Comparison of ENCODE assay signal across 1 cellular context in the genomic region with DNA sequence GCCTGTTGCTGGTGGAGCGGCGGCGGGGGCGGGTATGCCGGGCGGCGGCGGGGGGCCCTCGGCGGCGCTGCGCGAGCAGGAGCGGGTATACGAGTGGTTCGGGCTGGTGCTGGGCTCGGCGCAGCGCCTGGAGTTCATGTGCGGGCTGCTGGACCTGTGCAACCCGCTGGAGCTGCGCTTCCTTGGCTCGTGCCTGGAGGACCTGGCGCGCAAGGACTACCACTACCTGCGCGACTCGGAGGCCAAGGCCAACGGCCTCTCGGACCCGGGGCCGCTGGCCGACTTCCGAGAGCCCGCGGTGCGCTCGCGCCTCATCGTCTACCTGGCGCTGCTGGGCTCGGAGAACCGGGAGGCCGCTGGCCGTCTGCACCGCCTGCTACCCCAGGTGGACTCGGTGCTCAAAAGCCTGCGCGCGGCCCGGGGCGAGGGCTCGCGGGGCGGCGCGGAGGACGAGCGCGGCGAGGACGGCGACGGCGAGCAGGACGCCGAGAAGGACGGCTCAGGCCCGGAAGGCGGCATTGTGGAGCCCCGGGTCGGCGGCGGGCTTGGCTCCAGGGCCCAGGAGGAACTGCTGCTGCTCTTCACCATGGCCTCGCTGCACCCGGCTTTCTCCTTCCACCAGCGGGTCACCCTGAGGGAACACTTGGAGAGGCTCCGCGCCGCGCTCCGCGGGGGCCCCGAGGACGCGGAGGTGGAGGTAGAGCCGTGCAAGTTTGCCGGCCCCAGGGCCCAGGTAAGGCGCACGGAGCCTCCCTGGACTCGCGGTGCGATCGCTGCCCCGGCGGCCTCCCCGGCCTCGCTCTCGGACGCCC.
TF ChIP-seq lines count a peak whose summit lies in the region.

No MANE protein-coding gene starts in this region.

TF ChIP-seq in HepG2, 621 proteins besides CTCF, POLR2A, EP300 and RAD21 (continued from another document):
- TF ChIP-seq, protein P1, sequence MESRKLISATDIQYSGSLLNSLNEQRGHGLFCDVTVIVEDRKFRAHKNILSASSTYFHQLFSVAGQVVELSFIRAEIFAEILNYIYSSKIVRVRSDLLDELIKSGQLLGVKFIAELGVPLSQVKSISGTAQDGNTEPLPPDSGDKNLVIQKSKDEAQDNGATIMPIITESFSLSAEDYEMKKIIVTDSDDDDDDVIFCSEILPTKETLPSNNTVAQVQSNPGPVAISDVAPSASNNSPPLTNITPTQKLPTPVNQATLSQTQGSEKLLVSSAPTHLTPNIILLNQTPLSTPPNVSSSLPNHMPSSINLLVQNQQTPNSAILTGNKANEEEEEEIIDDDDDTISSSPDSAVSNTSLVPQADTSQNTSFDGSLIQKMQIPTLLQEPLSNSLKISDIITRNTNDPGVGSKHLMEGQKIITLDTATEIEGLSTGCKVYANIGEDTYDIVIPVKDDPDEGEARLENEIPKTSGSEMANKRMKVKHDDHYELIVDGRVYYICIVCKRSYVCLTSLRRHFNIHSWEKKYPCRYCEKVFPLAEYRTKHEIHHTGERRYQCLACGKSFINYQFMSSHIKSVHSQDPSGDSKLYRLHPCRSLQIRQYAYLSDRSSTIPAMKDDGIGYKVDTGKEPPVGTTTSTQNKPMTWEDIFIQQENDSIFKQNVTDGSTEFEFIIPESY (CRISPR knock-in tag; IDR thresholded peaks at IDR 0.05), result no peak
- no peak for TF ChIP-seq ZMYM3 (CRISPR knock-in tag; IDR thresholded peaks at IDR 0.05)
- no peak for TF ChIP-seq ZNF235 (CRISPR knock-in tag; IDR thresholded peaks at IDR 0.05; ENCODE audit: borderline replicate concordance)
- TF ChIP-seq GATAD1 (CRISPR knock-in tag; IDR thresholded peaks at IDR 0.05), result no peak
- TF ChIP-seq ZMYM2 (CRISPR knock-in tag; IDR thresholded peaks at IDR 0.05), result no peak
- TF ChIP-seq FOXK2 (IDR thresholded peaks at IDR 0.05), result no peak
- 0 out of 2 replicates have a peak, but pooled peaks have one; percentile 34 for TF ChIP-seq ZNF761 (CRISPR knock-in tag; conservative IDR thresholded peaks at IDR 0.05)
- TF ChIP-seq, protein P2, sequence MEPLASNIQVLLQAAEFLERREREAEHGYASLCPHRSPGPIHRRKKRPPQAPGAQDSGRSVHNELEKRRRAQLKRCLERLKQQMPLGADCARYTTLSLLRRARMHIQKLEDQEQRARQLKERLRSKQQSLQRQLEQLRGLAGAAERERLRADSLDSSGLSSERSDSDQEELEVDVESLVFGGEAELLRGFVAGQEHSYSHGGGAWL (CRISPR knock-in tag; IDR thresholded peaks at IDR 0.05), result peak; percentile 35; the same call in 1 of the 2 replicates
- TF ChIP-seq ARHGAP35 (CRISPR knock-in tag; IDR thresholded peaks at IDR 0.05; ENCODE audit: borderline replicate concordance), result no peak
- TF ChIP-seq SOX5 (CRISPR knock-in tag; IDR thresholded peaks at IDR 0.05; ENCODE audit: borderline replicate concordance), result no peak
- TF ChIP-seq, protein P3, sequence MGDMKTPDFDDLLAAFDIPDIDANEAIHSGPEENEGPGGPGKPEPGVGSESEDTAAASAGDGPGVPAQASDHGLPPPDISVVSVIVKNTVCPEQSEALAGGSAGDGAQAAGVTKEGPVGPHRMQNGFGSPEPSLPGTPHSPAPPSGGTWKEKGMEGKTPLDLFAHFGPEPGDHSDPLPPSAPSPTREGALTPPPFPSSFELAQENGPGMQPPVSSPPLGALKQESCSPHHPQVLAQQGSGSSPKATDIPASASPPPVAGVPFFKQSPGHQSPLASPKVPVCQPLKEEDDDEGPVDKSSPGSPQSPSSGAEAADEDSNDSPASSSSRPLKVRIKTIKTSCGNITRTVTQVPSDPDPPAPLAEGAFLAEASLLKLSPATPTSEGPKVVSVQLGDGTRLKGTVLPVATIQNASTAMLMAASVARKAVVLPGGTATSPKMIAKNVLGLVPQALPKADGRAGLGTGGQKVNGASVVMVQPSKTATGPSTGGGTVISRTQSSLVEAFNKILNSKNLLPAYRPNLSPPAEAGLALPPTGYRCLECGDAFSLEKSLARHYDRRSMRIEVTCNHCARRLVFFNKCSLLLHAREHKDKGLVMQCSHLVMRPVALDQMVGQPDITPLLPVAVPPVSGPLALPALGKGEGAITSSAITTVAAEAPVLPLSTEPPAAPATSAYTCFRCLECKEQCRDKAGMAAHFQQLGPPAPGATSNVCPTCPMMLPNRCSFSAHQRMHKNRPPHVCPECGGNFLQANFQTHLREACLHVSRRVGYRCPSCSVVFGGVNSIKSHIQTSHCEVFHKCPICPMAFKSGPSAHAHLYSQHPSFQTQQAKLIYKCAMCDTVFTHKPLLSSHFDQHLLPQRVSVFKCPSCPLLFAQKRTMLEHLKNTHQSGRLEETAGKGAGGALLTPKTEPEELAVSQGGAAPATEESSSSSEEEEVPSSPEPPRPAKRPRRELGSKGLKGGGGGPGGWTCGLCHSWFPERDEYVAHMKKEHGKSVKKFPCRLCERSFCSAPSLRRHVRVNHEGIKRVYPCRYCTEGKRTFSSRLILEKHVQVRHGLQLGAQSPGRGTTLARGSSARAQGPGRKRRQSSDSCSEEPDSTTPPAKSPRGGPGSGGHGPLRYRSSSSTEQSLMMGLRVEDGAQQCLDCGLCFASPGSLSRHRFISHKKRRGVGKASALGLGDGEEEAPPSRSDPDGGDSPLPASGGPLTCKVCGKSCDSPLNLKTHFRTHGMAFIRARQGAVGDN (CRISPR knock-in tag; IDR thresholded peaks at IDR 0.05), result peak; percentile 64
- no peak for TF ChIP-seq NFE2L1 (CRISPR knock-in tag; IDR thresholded peaks at IDR 0.05; ENCODE audit: borderline replicate concordance)
- TF ChIP-seq CENPT (CRISPR knock-in tag; IDR thresholded peaks at IDR 0.05; ENCODE audit: low read depth), result no peak
- TF ChIP-seq U2AF1 (optimal IDR thresholded peaks at IDR 0.05; ENCODE audit: low read depth, low read length), result no peak
- TF ChIP-seq CAMTA2 (CRISPR knock-in tag; IDR thresholded peaks at IDR 0.05; ENCODE audit: borderline replicate concordance), result no peak
- TF ChIP-seq, protein P4, sequence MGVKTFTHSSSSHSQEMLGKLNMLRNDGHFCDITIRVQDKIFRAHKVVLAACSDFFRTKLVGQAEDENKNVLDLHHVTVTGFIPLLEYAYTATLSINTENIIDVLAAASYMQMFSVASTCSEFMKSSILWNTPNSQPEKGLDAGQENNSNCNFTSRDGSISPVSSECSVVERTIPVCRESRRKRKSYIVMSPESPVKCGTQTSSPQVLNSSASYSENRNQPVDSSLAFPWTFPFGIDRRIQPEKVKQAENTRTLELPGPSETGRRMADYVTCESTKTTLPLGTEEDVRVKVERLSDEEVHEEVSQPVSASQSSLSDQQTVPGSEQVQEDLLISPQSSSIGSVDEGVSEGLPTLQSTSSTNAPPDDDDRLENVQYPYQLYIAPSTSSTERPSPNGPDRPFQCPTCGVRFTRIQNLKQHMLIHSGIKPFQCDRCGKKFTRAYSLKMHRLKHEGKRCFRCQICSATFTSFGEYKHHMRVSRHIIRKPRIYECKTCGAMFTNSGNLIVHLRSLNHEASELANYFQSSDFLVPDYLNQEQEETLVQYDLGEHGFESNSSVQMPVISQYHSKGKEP (CRISPR knock-in tag; IDR thresholded peaks at IDR 0.05), result no peak
- no peak for TF ChIP-seq ZNF7 (CRISPR knock-in tag; IDR thresholded peaks at IDR 0.05)
- TF ChIP-seq, protein P5, sequence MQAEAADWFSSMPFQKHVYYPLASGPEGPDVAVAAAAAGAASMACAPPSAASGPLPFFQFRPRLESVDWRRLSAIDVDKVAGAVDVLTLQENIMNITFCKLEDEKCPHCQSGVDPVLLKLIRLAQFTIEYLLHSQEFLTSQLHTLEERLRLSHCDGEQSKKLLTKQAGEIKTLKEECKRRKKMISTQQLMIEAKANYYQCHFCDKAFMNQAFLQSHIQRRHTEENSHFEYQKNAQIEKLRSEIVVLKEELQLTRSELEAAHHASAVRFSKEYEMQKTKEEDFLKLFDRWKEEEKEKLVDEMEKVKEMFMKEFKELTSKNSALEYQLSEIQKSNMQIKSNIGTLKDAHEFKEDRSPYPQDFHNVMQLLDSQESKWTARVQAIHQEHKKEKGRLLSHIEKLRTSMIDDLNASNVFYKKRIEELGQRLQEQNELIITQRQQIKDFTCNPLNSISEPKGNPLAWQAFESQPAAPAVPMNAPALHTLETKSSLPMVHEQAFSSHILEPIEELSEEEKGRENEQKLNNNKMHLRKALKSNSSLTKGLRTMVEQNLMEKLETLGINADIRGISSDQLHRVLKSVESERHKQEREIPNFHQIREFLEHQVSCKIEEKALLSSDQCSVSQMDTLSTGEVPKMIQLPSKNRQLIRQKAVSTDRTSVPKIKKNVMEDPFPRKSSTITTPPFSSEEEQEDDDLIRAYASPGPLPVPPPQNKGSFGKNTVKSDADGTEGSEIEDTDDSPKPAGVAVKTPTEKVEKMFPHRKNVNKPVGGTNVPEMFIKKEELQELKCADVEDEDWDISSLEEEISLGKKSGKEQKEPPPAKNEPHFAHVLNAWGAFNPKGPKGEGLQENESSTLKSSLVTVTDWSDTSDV (CRISPR knock-in tag; IDR thresholded peaks at IDR 0.05), result no peak
- TF ChIP-seq PPARG (CRISPR knock-in tag; conservative IDR thresholded peaks at IDR 0.05), result no peak
- TF ChIP-seq, protein P6, sequence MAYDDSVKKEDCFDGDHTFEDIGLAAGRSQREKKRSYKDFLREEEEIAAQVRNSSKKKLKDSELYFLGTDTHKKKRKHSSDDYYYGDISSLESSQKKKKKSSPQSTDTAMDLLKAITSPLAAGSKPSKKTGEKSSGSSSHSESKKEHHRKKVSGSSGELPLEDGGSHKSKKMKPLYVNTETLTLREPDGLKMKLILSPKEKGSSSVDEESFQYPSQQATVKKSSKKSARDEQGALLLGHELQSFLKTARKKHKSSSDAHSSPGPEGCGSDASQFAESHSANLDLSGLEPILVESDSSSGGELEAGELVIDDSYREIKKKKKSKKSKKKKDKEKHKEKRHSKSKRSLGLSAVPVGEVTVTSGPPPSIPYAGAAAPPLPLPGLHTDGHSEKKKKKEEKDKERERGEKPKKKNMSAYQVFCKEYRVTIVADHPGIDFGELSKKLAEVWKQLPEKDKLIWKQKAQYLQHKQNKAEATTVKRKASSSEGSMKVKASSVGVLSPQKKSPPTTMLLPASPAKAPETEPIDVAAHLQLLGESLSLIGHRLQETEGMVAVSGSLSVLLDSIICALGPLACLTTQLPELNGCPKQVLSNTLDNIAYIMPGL (CRISPR knock-in tag; IDR thresholded peaks at IDR 0.05; ENCODE audit: borderline replicate concordance in 1 of 2, low read depth in 1 of 2), result peak in 1 of 2 experiments; percentile 28; a peak in 1 of 4 replicates
- TF ChIP-seq ZNF160 (CRISPR knock-in tag; IDR thresholded peaks at IDR 0.05), result peak; percentile 23; the same call in 1 of the 2 replicates
- TF ChIP-seq, protein P7, sequence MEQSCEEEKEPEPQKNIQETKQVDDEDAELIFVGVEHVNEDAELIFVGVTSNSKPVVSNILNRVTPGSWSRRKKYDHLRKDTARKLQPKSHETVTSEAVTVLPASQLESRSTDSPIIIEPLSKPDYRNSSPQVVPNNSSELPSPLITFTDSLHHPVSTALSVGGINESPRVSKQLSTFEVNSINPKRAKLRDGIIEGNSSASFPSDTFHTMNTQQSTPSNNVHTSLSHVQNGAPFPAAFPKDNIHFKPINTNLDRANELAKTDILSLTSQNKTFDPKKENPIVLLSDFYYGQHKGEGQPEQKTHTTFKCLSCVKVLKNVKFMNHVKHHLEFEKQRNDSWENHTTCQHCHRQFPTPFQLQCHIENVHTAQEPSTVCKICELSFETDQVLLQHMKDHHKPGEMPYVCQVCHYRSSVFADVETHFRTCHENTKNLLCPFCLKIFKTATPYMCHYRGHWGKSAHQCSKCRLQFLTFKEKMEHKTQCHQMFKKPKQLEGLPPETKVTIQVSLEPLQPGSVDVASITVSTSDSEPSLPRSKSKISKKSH (CRISPR knock-in tag; IDR thresholded peaks at IDR 0.05; ENCODE audit: borderline replicate concordance), result no peak
- TF ChIP-seq ZC3H4 (CRISPR knock-in tag; IDR thresholded peaks at IDR 0.05; ENCODE audit: borderline replicate concordance), result no peak
- TF ChIP-seq, protein P8, sequence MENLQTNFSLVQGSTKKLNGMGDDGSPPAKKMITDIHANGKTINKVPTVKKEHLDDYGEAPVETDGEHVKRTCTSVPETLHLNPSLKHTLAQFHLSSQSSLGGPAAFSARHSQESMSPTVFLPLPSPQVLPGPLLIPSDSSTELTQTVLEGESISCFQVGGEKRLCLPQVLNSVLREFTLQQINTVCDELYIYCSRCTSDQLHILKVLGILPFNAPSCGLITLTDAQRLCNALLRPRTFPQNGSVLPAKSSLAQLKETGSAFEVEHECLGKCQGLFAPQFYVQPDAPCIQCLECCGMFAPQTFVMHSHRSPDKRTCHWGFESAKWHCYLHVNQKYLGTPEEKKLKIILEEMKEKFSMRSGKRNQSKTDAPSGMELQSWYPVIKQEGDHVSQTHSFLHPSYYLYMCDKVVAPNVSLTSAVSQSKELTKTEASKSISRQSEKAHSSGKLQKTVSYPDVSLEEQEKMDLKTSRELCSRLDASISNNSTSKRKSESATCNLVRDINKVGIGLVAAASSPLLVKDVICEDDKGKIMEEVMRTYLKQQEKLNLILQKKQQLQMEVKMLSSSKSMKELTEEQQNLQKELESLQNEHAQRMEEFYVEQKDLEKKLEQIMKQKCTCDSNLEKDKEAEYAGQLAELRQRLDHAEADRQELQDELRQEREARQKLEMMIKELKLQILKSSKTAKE (CRISPR knock-in tag; IDR thresholded peaks at IDR 0.05; ENCODE audit: borderline replicate concordance), result no peak
- TF ChIP-seq MAFF (IDR thresholded peaks at IDR 0.05; ENCODE audit: low read depth, low read length), result no peak
- TF ChIP-seq THYN1 (CRISPR knock-in tag; IDR thresholded peaks at IDR 0.05; ENCODE audit: borderline replicate concordance, low read depth), result no peak
- TF ChIP-seq ZNF558 (CRISPR knock-in tag; IDR thresholded peaks at IDR 0.05; ENCODE audit: borderline replicate concordance), result peak; percentile 12; the same call in 1 of the 2 replicates
- no peak for TF ChIP-seq FLYWCH1 (CRISPR knock-in tag; IDR thresholded peaks at IDR 0.05)
- TF ChIP-seq MEIS1 (CRISPR knock-in tag; IDR thresholded peaks at IDR 0.05; ENCODE audit: borderline replicate concordance), result no peak
- TF ChIP-seq, protein P9, sequence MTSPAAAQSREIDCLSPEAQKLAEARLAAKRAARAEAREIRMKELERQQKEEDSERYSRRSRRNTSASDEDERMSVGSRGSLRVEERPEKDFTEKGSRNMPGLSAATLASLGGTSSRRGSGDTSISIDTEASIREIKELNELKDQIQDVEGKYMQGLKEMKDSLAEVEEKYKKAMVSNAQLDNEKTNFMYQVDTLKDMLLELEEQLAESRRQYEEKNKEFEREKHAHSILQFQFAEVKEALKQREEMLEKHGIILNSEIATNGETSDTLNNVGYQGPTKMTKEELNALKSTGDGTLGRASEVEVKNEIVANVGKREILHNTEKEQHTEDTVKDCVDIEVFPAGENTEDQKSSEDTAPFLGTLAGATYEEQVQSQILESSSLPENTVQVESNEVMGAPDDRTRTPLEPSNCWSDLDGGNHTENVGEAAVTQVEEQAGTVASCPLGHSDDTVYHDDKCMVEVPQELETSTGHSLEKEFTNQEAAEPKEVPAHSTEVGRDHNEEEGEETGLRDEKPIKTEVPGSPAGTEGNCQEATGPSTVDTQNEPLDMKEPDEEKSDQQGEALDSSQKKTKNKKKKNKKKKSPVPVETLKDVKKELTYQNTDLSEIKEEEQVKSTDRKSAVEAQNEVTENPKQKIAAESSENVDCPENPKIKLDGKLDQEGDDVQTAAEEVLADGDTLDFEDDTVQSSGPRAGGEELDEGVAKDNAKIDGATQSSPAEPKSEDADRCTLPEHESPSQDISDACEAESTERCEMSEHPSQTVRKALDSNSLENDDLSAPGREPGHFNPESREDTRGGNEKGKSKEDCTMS (CRISPR knock-in tag; conservative IDR thresholded peaks at IDR 0.05), result no peak
- 0 out of 2 replicates have a peak, but pooled peaks have one; percentile 12 for TF ChIP-seq MLLT10 (CRISPR knock-in tag; IDR thresholded peaks at IDR 0.05)
- TF ChIP-seq, protein P10, sequence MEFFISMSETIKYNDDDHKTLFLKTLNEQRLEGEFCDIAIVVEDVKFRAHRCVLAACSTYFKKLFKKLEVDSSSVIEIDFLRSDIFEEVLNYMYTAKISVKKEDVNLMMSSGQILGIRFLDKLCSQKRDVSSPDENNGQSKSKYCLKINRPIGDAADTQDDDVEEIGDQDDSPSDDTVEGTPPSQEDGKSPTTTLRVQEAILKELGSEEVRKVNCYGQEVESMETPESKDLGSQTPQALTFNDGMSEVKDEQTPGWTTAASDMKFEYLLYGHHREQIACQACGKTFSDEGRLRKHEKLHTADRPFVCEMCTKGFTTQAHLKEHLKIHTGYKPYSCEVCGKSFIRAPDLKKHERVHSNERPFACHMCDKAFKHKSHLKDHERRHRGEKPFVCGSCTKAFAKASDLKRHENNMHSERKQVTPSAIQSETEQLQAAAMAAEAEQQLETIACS (CRISPR knock-in tag; IDR thresholded peaks at IDR 0.05), result no peak
